In the genomic region with DNA sequence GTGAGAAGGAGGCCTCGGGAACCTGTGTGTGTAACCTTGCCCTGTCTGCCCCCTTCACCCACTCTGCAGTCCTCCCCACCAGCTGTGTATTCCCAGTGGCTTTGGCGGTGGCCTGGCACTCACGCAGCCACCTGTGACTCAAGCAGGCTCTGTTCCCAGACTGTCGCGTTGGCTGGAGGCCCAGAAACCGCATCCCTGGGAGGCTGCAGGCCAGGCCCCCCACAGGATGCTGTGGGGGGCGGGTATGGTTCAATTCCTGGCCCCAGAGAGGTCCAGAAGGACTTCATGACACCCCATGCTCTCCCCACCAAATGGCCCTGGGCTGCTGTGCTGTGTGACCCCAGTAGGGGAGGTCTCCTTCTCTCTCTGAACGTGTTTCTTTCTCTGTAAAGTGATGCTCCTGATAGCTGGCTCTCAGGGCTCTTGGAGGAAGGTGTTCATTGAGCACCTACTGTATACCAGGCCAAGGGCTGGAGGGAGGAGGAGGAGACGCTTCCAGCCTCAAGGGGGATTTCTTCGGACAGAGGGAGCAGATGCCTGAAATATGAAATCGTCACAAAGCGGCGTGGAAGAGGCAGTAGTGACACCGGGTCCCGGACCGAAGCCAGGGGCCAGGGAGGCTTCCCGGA, we compare ENCODE assay signal across 14 cellular contexts. TPM values are rescaled to one million over a fixed set of nuclear protein-coding genes. Genes with fewer than 3 reads are reported as not detected.
DNase-seq lines count a peak whose midpoint lies in the region; TF ChIP-seq lines count a peak whose summit lies in the region.
"Had no signal": no experiment of that assay in that cellular context is flagged by ENCODE, and none has a peak within 500 bp of the region (broad histone marks: within the 10 kb centered on the region; RNA-seq: fewer than 3 reads in every experiment).

No MANE protein-coding gene starts in this region.

- H3K9me3 Mint-ChIP-seq in Caco-2 (ENCODE audit: unreplicated experiment) (peaks cover 8% of the 10 kb centered on the region), IgD-negative memory B cell (peaks cover under 1 to 3% (median 2%) of the 10 kb centered on the region in 3 donors), endodermal cell (peaks cover 4% of the 10 kb centered on the region)
- H3K9me3 Mint-ChIP-seq in activated CD4-positive, alpha-beta memory T cell treated with anti-CD3 and anti-CD28 coated beads, Interleukin-2, amount 10 ng/mL, durations not matched to agents 7 days and 5 days, result peaks cover 6% of the 10 kb centered on the region

- H3K27ac Mint-ChIP-seq in Caco-2 (ENCODE audit: unreplicated experiment) (peak overlapping the region; percentile 39), IgD-negative memory B cell (peak overlapping the region in 2 of 3 donors; percentile 46 to 82), endodermal cell (no peak overlapping the region)
- H3K27ac Mint-ChIP-seq in activated CD4-positive, alpha-beta memory T cell treated with anti-CD3 and anti-CD28 coated beads, Interleukin-2, amount 10 ng/mL, durations not matched to agents 7 days and 5 days, result no peak overlapping the region
- H3K27ac Mint-ChIP-seq: H9; T-helper 1 cell treated with Interleukin-12 subunit alpha and Interleukin-12 subunit beta and Interleukin-4 antibody, amounts not matched to agents 30 μg/mL and 1 μg/mL, for 36 hours had no signal

- no peak for DNase-seq in Caco-2
- peak; percentile 41 for DNase-seq in SHP77 treated with DMSO at 0.1 percent for 48 hours (lab: John Stamatoyannopoulos, UW)
- DNase-seq in hypothalamus (lab: John Stamatoyannopoulos, UW), result peak in 34 of 51 donors; percentile 5 to 78 (median 52)
- DNase-seq in activated naive CD4-positive, alpha-beta T cell treated with anti-CD3 and anti-CD28 coated beads, Interleukin-2, amount 50 U/mL, for 16 hours, result no peak
- DNase-seq in NOMO-1 treated with dmso at 0.1 percent for 144 hours (lab: John Stamatoyannopoulos, UW; ENCODE audit: unreplicated experiment), result no peak
- no peak for DNase-seq in endodermal cell
- DNase-seq in activated CD4-positive, alpha-beta memory T cell treated with anti-CD3 and anti-CD28 coated beads, Interleukin-2, amount 10 ng/mL, durations not matched to agents 7 days and 5 days, result no peak
- DNase-seq: central memory CD4-positive, alpha-beta T cell; H9; mucosa of descending colon; NCI-H510A had no signal

- CTCF ChIA-PET in Caco-2 (lab: Charles Lee), result no interaction called here
- CTCF ChIA-PET in activated CD4-positive, alpha-beta memory T cell treated with anti-CD3 and anti-CD28 coated beads, Interleukin-2, amount 10 ng/mL, durations not matched to agents 7 days and 5 days (lab: Charles Lee), result no interaction called here

- H3K36me3 ChIP-seq in Caco-2 (ENCODE audit: control insufficient read depth, insufficient read depth, low read length) (no peaks in the 10 kb centered on the region), endodermal cell (ENCODE audit: control insufficient read depth, insufficient read depth, low read length) (no peaks in the 10 kb centered on the region)

- 0 out of 2 replicates have a peak, but pooled peaks cover 3% of the 10 kb centered on the region for H3K4me1 ChIP-seq in Caco-2
- H3K4me1 ChIP-seq in endodermal cell (ENCODE audit: control insufficient read depth, insufficient read depth, low read length), result no peaks in the 10 kb centered on the region

- peaks cover 6% of the 10 kb centered on the region for H3K4me1 Mint-ChIP-seq in Caco-2 (ENCODE audit: low read depth, unreplicated experiment)
- peaks cover 0 to 12% (median 10%) of the 10 kb centered on the region in 3 donors for H3K4me1 Mint-ChIP-seq in IgD-negative memory B cell
- H3K4me1 Mint-ChIP-seq in endodermal cell, result no peaks in the 10 kb centered on the region
- peaks cover 2% of the 10 kb centered on the region for H3K4me1 Mint-ChIP-seq in activated CD4-positive, alpha-beta memory T cell treated with anti-CD3 and anti-CD28 coated beads, Interleukin-2, amount 10 ng/mL, durations not matched to agents 7 days and 5 days

- H3K4me3 ChIP-seq in Caco-2 (ENCODE audit: low read depth, low read length) (no peak overlapping the region), endodermal cell (ENCODE audit: low read length) (no peak overlapping the region)
- H3K4me3 ChIP-seq: mucosa of descending colon, skin epidermis had no signal

- no peak for TF ChIP-seq CTCF in Caco-2 (IDR thresholded peaks at IDR 0.05; ENCODE audit: insufficient read depth in 1 of 2, low read depth in 1 of 2, low read length in 1 of 2, severe bottlenecking in 1 of 2, unreplicated experiment in 1 of 2)
- TF ChIP-seq CTCF in endodermal cell (conservative IDR thresholded peaks at IDR 0.05), result no peak

- no TSS peak for BruUV-seq in Caco-2 (replicated peaks; lab: Mats Ljungman, UMichigan)

- H3K27me3 ChIP-seq in Caco-2 (replicated peaks; ENCODE audit: control insufficient read depth, insufficient read depth, low read length), result no peaks in the 10 kb centered on the region
- peaks cover 21% of the 10 kb centered on the region for H3K27me3 ChIP-seq in endodermal cell (ENCODE audit: control insufficient read depth, insufficient read depth, low read length, poor library complexity, severe bottlenecking)

- 86 to 90% methylated on average over 9 to 17 of the region's 17 CpGs for WGBS in endodermal cell (ENCODE audit: insufficient coverage in 1 of 2, insufficient read length in 1 of 2), 2 experiments

- intact Hi-C loops in Caco-2 (cut with micrococcal nuclease; ENCODE audit: unreplicated experiment), result no loop called here

- H3K27me3 Mint-ChIP-seq in Caco-2 (ENCODE audit: insufficient read depth, unreplicated experiment) (no peaks in the 10 kb centered on the region), IgD-negative memory B cell (peaks cover 17% of the 10 kb centered on the region), endodermal cell (ENCODE audit: insufficient read depth) (peaks cover 61% of the 10 kb centered on the region)
- H3K27me3 Mint-ChIP-seq in activated CD4-positive, alpha-beta memory T cell treated with anti-CD3 and anti-CD28 coated beads, Interleukin-2, amount 10 ng/mL, durations not matched to agents 7 days and 5 days, result peaks cover 59% of the 10 kb centered on the region

- no peak overlapping the region for H3K9ac ChIP-seq in endodermal cell (ENCODE audit: extremely low read depth, low read length, poor library complexity, severe bottlenecking)

- POLR2A ChIA-PET in Caco-2 (lab: Charles Lee), result no interaction called here
- POLR2A ChIA-PET in activated CD4-positive, alpha-beta memory T cell treated with anti-CD3 and anti-CD28 coated beads, Interleukin-2, amount 10 ng/mL, durations not matched to agents 7 days and 5 days (lab: Charles Lee), result interaction anchor here (1.0 kb wide), 1 partner anchor 153 kb away, joined by 4 read pairs; no protein-coding TSS in a partner anchor

- no peak overlapping the region for H3K27ac ChIP-seq in endodermal cell (ENCODE audit: low read depth, low read length)
- H3K27ac ChIP-seq: skin epidermis had no signal

- H3K4me3 Mint-ChIP-seq in Caco-2 (ENCODE audit: unreplicated experiment) (peak overlapping the region; percentile 68), IgD-negative memory B cell (peak overlapping the region in 1 of 4 donors; percentile 17), endodermal cell (no peak overlapping the region)
- no peak overlapping the region for H3K4me3 Mint-ChIP-seq in activated CD4-positive, alpha-beta memory T cell treated with anti-CD3 and anti-CD28 coated beads, Interleukin-2, amount 10 ng/mL, durations not matched to agents 7 days and 5 days

- no peaks in the 10 kb centered on the region for H3K9me3 ChIP-seq in Caco-2
- H3K9me3 ChIP-seq in endodermal cell (ENCODE audit: control insufficient read depth, low read length), result peaks cover 6% of the 10 kb centered on the region

- peaks cover 5% of the 10 kb centered on the region for H3K36me3 Mint-ChIP-seq in Caco-2 (ENCODE audit: insufficient read depth, unreplicated experiment)
- H3K36me3 Mint-ChIP-seq in IgD-negative memory B cell, result no peaks in the 10 kb centered on the region
- H3K36me3 Mint-ChIP-seq in endodermal cell (ENCODE audit: low read depth), result no peaks in the 10 kb centered on the region
- peaks cover under 1% of the 10 kb centered on the region for H3K36me3 Mint-ChIP-seq in activated CD4-positive, alpha-beta memory T cell treated with anti-CD3 and anti-CD28 coated beads, Interleukin-2, amount 10 ng/mL, durations not matched to agents 7 days and 5 days (ENCODE audit: low read depth)

RNA-seq across cellular contexts. Expression of a gene that starts 1.9 kb away (rescaled TPM):
- total RNA-seq in Caco-2 (2022) (1.3 and 1.4 TPM in 2 replicates), endodermal cell (1 to 10 TPM in 1 of 2 donors, under 1 TPM in 1; 0.20 to 1.0 TPM)
- polyA plus RNA-seq in IgD-negative memory B cell, result 14.7 TPM
- polyA plus RNA-seq in endodermal cell (2013, experiment 1 of 2), result 2.3 TPM
- polyA plus RNA-seq in endodermal cell (2013, experiment 2 of 2), result 1.9 TPM
- total RNA-seq in activated CD4-positive, alpha-beta memory T cell treated with anti-CD3 and anti-CD28 coated beads, Interleukin-2, amount 10 ng/mL, durations not matched to agents 7 days and 5 days, result under 1 TPM; 0.40 to 0.63 TPM
- total RNA-seq: mucosa of descending colon had no signal

RNA-seq across cellular contexts. Expression of a gene that starts 18.5 kb away (rescaled TPM):
- 141 and 152 TPM in 2 replicates for total RNA-seq in Caco-2 (2022)
- 308 TPM for polyA plus RNA-seq in IgD-negative memory B cell
- total RNA-seq in endodermal cell, result 100 to 1,000 TPM; 141 to 149 TPM
- 215 TPM for polyA plus RNA-seq in endodermal cell (2013, experiment 1 of 2)
- polyA plus RNA-seq in endodermal cell (2013, experiment 2 of 2), result 206 TPM
- 100 to 1,000 TPM; 110 to 115 TPM for total RNA-seq in activated CD4-positive, alpha-beta memory T cell treated with anti-CD3 and anti-CD28 coated beads, Interleukin-2, amount 10 ng/mL, durations not matched to agents 7 days and 5 days

RNA-seq across cellular contexts. Expression of a gene that starts 18.6 kb away (rescaled TPM):
- total RNA-seq in Caco-2 (2022), result 90.6 and 92.3 TPM in 2 replicates
- polyA plus RNA-seq in IgD-negative memory B cell, result 20.8 TPM
- 100 to 1,000 TPM; 115 to 118 TPM for total RNA-seq in endodermal cell
- 88.6 TPM for polyA plus RNA-seq in endodermal cell (2013, experiment 1 of 2)
- 73.4 TPM for polyA plus RNA-seq in endodermal cell (2013, experiment 2 of 2)
- 10 to 100 TPM; 58.9 to 68.2 TPM for total RNA-seq in activated CD4-positive, alpha-beta memory T cell treated with anti-CD3 and anti-CD28 coated beads, Interleukin-2, amount 10 ng/mL, durations not matched to agents 7 days and 5 days

RNA-seq across cellular contexts. Expression of a gene that starts 27.9 kb away (rescaled TPM):
- total RNA-seq in Caco-2 (2022) (not detected in 2 replicates), endodermal cell (not detected)
- 0.26 TPM for polyA plus RNA-seq in IgD-negative memory B cell
- not detected for polyA plus RNA-seq in endodermal cell (2013, experiment 1 of 2)
- polyA plus RNA-seq in endodermal cell (2013, experiment 2 of 2), result 0.08 TPM
- under 1 TPM; 0.70 to 0.88 TPM for total RNA-seq in activated CD4-positive, alpha-beta memory T cell treated with anti-CD3 and anti-CD28 coated beads, Interleukin-2, amount 10 ng/mL, durations not matched to agents 7 days and 5 days
- total RNA-seq: H9 had no signal

RNA-seq across cellular contexts. Expression of a gene that starts 50.2 kb away (rescaled TPM):
- 0.49 and 0.66 TPM in 2 replicates for total RNA-seq in Caco-2 (2022)
- polyA plus RNA-seq in IgD-negative memory B cell, result not detected
- total RNA-seq in endodermal cell, result 1 to 10 TPM in 1 of 2 donors, under 1 TPM in 1; 0.73 to 1.2 TPM
- 1.2 TPM for polyA plus RNA-seq in endodermal cell (2013, experiment 1 of 2)
- polyA plus RNA-seq in endodermal cell (2013, experiment 2 of 2), result 1.2 TPM
- not detected for total RNA-seq in activated CD4-positive, alpha-beta memory T cell treated with anti-CD3 and anti-CD28 coated beads, Interleukin-2, amount 10 ng/mL, durations not matched to agents 7 days and 5 days

Comparison
In these comparisons a context has a peak if more than half of its experiments do, and no peak if none do; other contexts are left out.
1. DNase-seq: peak in SHP77 treated with DMSO at 0.1 percent for 48 hours (single experiment) and hypothalamus (34 of 51); none in Caco-2 (0 of 2), activated naive CD4-positive, alpha-beta T cell treated with anti-CD3 and anti-CD28 coated beads, Interleukin-2, amount 50 U/mL, for 16 hours (single experiment), NOMO-1 treated with dmso at 0.1 percent for 144 hours (single experiment), endodermal cell (single experiment) and activated CD4-positive, alpha-beta memory T cell treated with anti-CD3 and anti-CD28 coated beads, Interleukin-2, amount 10 ng/mL, durations not matched to agents 7 days and 5 days (single experiment).
2. H3K27ac Mint-ChIP-seq: peak in Caco-2 (single experiment) and IgD-negative memory B cell (2 of 3); none in endodermal cell (single experiment) and activated CD4-positive, alpha-beta memory T cell treated with anti-CD3 and anti-CD28 coated beads, Interleukin-2, amount 10 ng/mL, durations not matched to agents 7 days and 5 days (single experiment).